8 cellular contexts compared by ENCODE assay signal in the genomic region with DNA sequence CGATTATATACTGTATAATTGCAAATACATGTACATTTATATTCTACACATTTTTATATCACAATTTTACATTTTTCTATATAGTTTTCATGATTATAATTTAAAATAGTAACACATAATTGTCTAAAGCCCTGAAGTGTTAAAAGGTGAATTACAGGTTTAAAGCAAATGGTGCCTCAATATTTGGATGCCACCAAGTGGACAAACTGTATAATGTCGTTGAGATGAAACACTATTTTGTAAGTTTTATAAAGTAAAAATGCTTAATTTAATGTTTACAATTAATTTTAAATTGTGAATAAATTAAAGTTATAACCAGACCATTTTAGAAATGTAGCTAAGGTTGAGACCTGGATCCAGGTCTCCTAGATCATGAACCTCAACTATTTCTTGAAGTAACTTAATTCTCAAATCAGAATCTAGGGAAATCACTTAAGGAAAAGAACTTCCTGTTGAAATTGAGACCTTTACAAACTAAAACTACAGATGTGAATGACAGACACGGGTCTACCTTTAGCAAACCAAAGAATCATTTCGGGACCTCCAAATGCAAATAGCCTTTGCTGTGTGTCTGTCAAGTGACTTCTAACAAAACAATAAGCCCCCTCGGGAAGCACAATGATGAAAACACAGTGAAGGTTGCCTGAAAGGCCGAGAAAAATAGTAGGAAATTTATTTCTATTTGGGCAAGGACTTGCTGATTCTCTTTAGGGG. TPM values are rescaled to one million over a fixed set of nuclear protein-coding genes. Genes with fewer than 3 reads are reported as not detected.
DNase-seq lines count a peak whose midpoint lies in the region; ATAC-seq and TF ChIP-seq lines count a peak whose summit lies in the region.

No MANE protein-coding gene starts in this region.

- no peaks in the 10 kb centered on the region for H3K9me3 Mint-ChIP-seq in natural killer cell treated with Interleukin-12 subunit alpha and Interleukin-12 subunit beta and Interleukin-15 and Interleukin-18, amount 100 ng/mL, for 72 hours
- H3K9me3 Mint-ChIP-seq in CD8-positive, alpha-beta memory T cell = no peaks in the 10 kb centered on the region

- H3K4me1 ChIP-seq in OCI-LY7 (ENCODE audit: insufficient read depth, low read length, poor library complexity, severe bottlenecking) = no peaks in the 10 kb centered on the region
- peaks cover 0 to 10% (median 0%) of the 10 kb centered on the region in 4 donors for H3K4me1 ChIP-seq in esophagus muscularis mucosa
- no peaks in the 10 kb centered on the region for H3K4me1 ChIP-seq in rectal smooth muscle tissue (ENCODE audit: control insufficient read depth, insufficient read depth, low read length)
- no peaks in the 10 kb centered on the region for H3K4me1 ChIP-seq in CD8-positive, alpha-beta memory T cell (ENCODE audit: insufficient read depth, low read length)

- H3K4me3 ChIP-seq in OCI-LY7 (ENCODE audit: low read depth, low read length, poor library complexity, severe bottlenecking) = no peak overlapping the region
- H3K4me3 ChIP-seq in esophagus muscularis mucosa = peak overlapping the region; percentile 25 to 33 (median 30)
- H3K4me3 ChIP-seq in rectal smooth muscle tissue (ENCODE audit: low read length) = peak overlapping the region; percentile 22
- H3K4me3 ChIP-seq in CD8-positive, alpha-beta memory T cell (ENCODE audit: low read length) = no peak overlapping the region

- no peak for TF ChIP-seq POLR2A in esophagus muscularis mucosa (IDR thresholded peaks at IDR 0.05; ENCODE audit: low read depth)

- H2AFZ ChIP-seq in OCI-LY7 (ENCODE audit: low read length) = peak overlapping the region; percentile 60; the same call in 1 of the 2 replicates

- H3K36me3 Mint-ChIP-seq in natural killer cell treated with Interleukin-12 subunit alpha and Interleukin-12 subunit beta and Interleukin-15 and Interleukin-18, amount 100 ng/mL, for 72 hours = no peaks in the 10 kb centered on the region
- peaks cover 0 to 2% (median 0%) of the 10 kb centered on the region in 3 donors for H3K36me3 Mint-ChIP-seq in CD8-positive, alpha-beta memory T cell

- H3K27ac ChIP-seq in OCI-LY7 (ENCODE audit: low read depth, low read length, poor library complexity, severe bottlenecking) = no peak overlapping the region
- H3K27ac ChIP-seq in esophagus muscularis mucosa (replicated peaks in 1 of 4) = peak overlapping the region in 2 of 4 donors; percentile 12 to 53
- no peak overlapping the region for H3K27ac ChIP-seq in rectal smooth muscle tissue (ENCODE audit: low read depth, low read length)
- H3K27ac ChIP-seq in CD8-positive, alpha-beta memory T cell (ENCODE audit: low read depth, low read length) = no peak overlapping the region

- POLR2A ChIA-PET in OCI-LY7 (lab: Charles Lee) = interaction anchor here (0.6 kb wide), 1 partner anchor 372 kb away, joined by 3 read pairs; no protein-coding TSS in a partner anchor
- POLR2A ChIA-PET in CD8-positive, alpha-beta memory T cell (lab: Charles Lee) = no interaction called here

- TF ChIP-seq EP300 in esophagus muscularis mucosa (IDR thresholded peaks at IDR 0.05) = no peak

- no peaks in the 10 kb centered on the region for H4K20me1 ChIP-seq in OCI-LY7 (ENCODE audit: insufficient read depth, low read length)

- no peak for ATAC-seq in natural killer cell treated with Interleukin-12 subunit alpha and Interleukin-12 subunit beta and Interleukin-15 and Interleukin-18, amount 100 ng/mL, for 72 hours

- H3K36me3 ChIP-seq in OCI-LY7 (ENCODE audit: insufficient read depth, low read length) (no peaks in the 10 kb centered on the region), esophagus muscularis mucosa (no peaks in the 10 kb centered on the region), rectal smooth muscle tissue (ENCODE audit: control insufficient read depth, insufficient read depth, low read length) (no peaks in the 10 kb centered on the region)
- H3K36me3 ChIP-seq in CD8-positive, alpha-beta memory T cell (ENCODE audit: insufficient read depth, low read length) = no peaks in the 10 kb centered on the region

- WGBS in esophagus muscularis mucosa = 35% methylated on average over 6 of the region's 6 CpGs

- no peaks in the 10 kb centered on the region for H3K27me3 ChIP-seq in esophagus muscularis mucosa
- no peaks in the 10 kb centered on the region for H3K27me3 ChIP-seq in rectal smooth muscle tissue (ENCODE audit: control insufficient read depth, insufficient read depth, low read length)
- H3K27me3 ChIP-seq in CD8-positive, alpha-beta memory T cell (ENCODE audit: insufficient read depth, low read length, poor library complexity, severe bottlenecking) = no peaks in the 10 kb centered on the region

- TF ChIP-seq CTCF in OCI-LY7 (conservative IDR thresholded peaks at IDR 0.05; ENCODE audit: low read length) = peak; percentile 80
- peak; percentile 22 to 52 (median 44) for TF ChIP-seq CTCF in esophagus muscularis mucosa (IDR thresholded peaks at IDR 0.05)

- H3K79me2 ChIP-seq in OCI-LY7 (ENCODE audit: insufficient read depth, low read depth, low read length) = no peaks in the 10 kb centered on the region

- H3K9me2 ChIP-seq in OCI-LY7 (ENCODE audit: insufficient read depth, low read length) = no peaks in the 10 kb centered on the region

- intact Hi-C loops in OCI-LY7 (cut with micrococcal nuclease; ENCODE audit: unreplicated experiment) = no loop called here
- intact Hi-C loops in esophagus muscularis mucosa (cut with DNase I) = no loop called here

- no peaks in the 10 kb centered on the region for H3K27me3 Mint-ChIP-seq in natural killer cell treated with Interleukin-12 subunit alpha and Interleukin-12 subunit beta and Interleukin-15 and Interleukin-18, amount 100 ng/mL, for 72 hours
- H3K27me3 Mint-ChIP-seq in CD8-positive, alpha-beta memory T cell = no peaks in the 10 kb centered on the region

- H3K4me1 Mint-ChIP-seq in natural killer cell treated with Interleukin-12 subunit alpha and Interleukin-12 subunit beta and Interleukin-15 and Interleukin-18, amount 100 ng/mL, for 72 hours (ENCODE audit: low read depth in 2 of 2) = no peaks in the 10 kb centered on the region
- no peaks in the 10 kb centered on the region for H3K4me1 Mint-ChIP-seq in CD8-positive, alpha-beta memory T cell

- no TSS peak for BruUV-seq in OCI-LY7 (replicated peaks; lab: Mats Ljungman, UMichigan)

- H3K4me2 ChIP-seq in OCI-LY7 (ENCODE audit: low read length) = peak overlapping the region; percentile 39; the same call in 1 of the 2 replicates

- H3K27ac Mint-ChIP-seq in natural killer cell treated with Interleukin-12 subunit alpha and Interleukin-12 subunit beta and Interleukin-15 and Interleukin-18, amount 100 ng/mL, for 72 hours = no peak overlapping the region
- no peak overlapping the region for H3K27ac Mint-ChIP-seq in CD8-positive, alpha-beta memory T cell

- H3K9me3 ChIP-seq in OCI-LY7 (ENCODE audit: low read length) (no peaks in the 10 kb centered on the region), esophagus muscularis mucosa (no peaks in the 10 kb centered on the region)
- H3K9me3 ChIP-seq in CD8-positive, alpha-beta memory T cell (ENCODE audit: low read length) = no peaks in the 10 kb centered on the region

- CTCF ChIA-PET in OCI-LY7 (lab: Charles Lee; ENCODE audit: unreplicated experiment) = no interaction called here
- CTCF ChIA-PET in CD8-positive, alpha-beta memory T cell (lab: Charles Lee) = no interaction called here

- no peak overlapping the region for H3K9ac ChIP-seq in rectal smooth muscle tissue (ENCODE audit: low read length)

- H3K4me3 Mint-ChIP-seq in natural killer cell treated with Interleukin-12 subunit alpha and Interleukin-12 subunit beta and Interleukin-15 and Interleukin-18, amount 100 ng/mL, for 72 hours = no peak overlapping the region
- H3K4me3 Mint-ChIP-seq in CD8-positive, alpha-beta memory T cell = no peak overlapping the region

- DNase-seq in NCI-H2107 treated with DMSO at 0.1 percent for 48 hours (lab: John Stamatoyannopoulos, UW; ENCODE audit: unreplicated experiment) = peak; percentile 65
- no peak for DNase-seq in NCI-H2107 (lab: John Stamatoyannopoulos, UW)
- DNase-seq in OCI-LY7 (ENCODE audit: low spot score) = peak; percentile 15
- no peak for DNase-seq in esophagus muscularis mucosa (ENCODE audit: extremely low spot score)
- DNase-seq in stimulated activated CD4-positive, alpha-beta T cell treated with anti-CD3 and anti-CD28 coated beads, Interleukin-4, amount 100 ng/mL, for 1 hour = no peak
- DNase-seq in natural killer cell treated with Interleukin-12 subunit alpha and Interleukin-12 subunit beta and Interleukin-15 and Interleukin-18, amount 100 ng/mL, for 72 hours (ENCODE audit: low spot score) = no peak
- no peak for DNase-seq in CD8-positive, alpha-beta memory T cell

RNA-seq across cellular contexts. Expression of a gene that starts 37.8 kb away (rescaled TPM):
- total RNA-seq in OCI-LY7 (2014; rRNA removed; shearing (Covaris generic)) = 0.15 TPM in 1 of 2 replicates, not detected in the other
- total RNA-seq in OCI-LY7 (2022) (1.1 and 1.3 TPM in 2 replicates), esophagus muscularis mucosa (1 to 10 TPM; 2.1 to 4.7 (median 3.8) TPM)
- total RNA-seq in natural killer cell treated with Interleukin-12 subunit alpha and Interleukin-12 subunit beta and Interleukin-15 and Interleukin-18, amount 100 ng/mL, for 72 hours = 1 to 10 TPM in 1 of 2 donors, under 1 TPM in 1; 0.64 to 1.1 TPM
- total RNA-seq in CD8-positive, alpha-beta memory T cell = 1 to 10 TPM; 1.7 to 2.2 TPM
- 0.94 TPM for polyA plus RNA-seq in CD8-positive, alpha-beta memory T cell

Comparison
In these comparisons a context has a peak if more than half of its experiments do, and no peak if none do; other contexts are left out.
1. DNase-seq: peak in NCI-H2107 treated with DMSO at 0.1 percent for 48 hours (single experiment) and OCI-LY7 (single experiment); none in NCI-H2107 (single experiment), esophagus muscularis mucosa (single experiment), stimulated activated CD4-positive, alpha-beta T cell treated with anti-CD3 and anti-CD28 coated beads, Interleukin-4, amount 100 ng/mL, for 1 hour (single experiment), natural killer cell treated with Interleukin-12 subunit alpha and Interleukin-12 subunit beta and Interleukin-15 and Interleukin-18, amount 100 ng/mL, for 72 hours (single experiment) and CD8-positive, alpha-beta memory T cell (0 of 5).
2. H3K4me3 ChIP-seq: peak in esophagus muscularis mucosa (4 of 4) and rectal smooth muscle tissue (single experiment); none in OCI-LY7 (single experiment) and CD8-positive, alpha-beta memory T cell (single experiment).